12 cellular contexts compared by ENCODE assay signal in the genomic region with DNA sequence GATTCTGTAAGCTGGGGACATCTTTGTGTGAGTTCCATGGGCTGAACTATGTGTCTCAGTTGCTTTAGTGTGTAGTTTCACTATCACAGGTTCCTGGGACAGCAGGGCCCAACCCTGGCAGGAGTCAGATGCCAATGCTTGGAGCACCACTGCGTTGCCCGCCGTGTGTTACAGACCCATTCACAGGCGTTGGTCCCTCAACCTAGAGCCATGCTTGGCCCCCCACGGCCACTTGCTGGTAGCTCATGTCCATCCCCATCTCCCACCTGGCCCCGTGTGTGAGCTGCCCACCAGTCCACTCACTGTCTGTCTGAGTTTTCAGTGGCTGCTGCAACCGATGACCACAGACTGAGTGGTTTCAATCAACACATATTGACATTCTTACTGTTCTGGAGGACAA.
DNase-seq lines count a peak whose midpoint lies in the region; ATAC-seq and TF ChIP-seq lines count a peak whose summit lies in the region.
"Had no signal": no experiment of that assay in that cellular context is flagged by ENCODE, and none has a peak within 500 bp of the region (broad histone marks: within the 10 kb centered on the region; RNA-seq: fewer than 3 reads in every experiment).

No MANE protein-coding gene starts in this region.

- H3K4me2 ChIP-seq in mesenchymal stem cell (ENCODE audit: low read length, poor library complexity, severe bottlenecking), result no peak overlapping the region

- no peak overlapping the region for H3K14ac ChIP-seq in mesenchymal stem cell (ENCODE audit: low read length in 2 of 2)

- peaks cover 0 to 5% of the 10 kb centered on the region in 2 donors for H3K9me3 ChIP-seq in right atrium auricular region
- H3K9me3 ChIP-seq in mesenchymal stem cell (ENCODE audit: control insufficient read depth, low read length), result peaks cover 6% of the 10 kb centered on the region
- H3K9me3 ChIP-seq in sigmoid colon, result peaks cover 0 to 5% (median 0%) of the 10 kb centered on the region in 4 donors

- H3K27me3 ChIP-seq in right atrium auricular region, result no peaks in the 10 kb centered on the region
- no peaks in the 10 kb centered on the region for H3K27me3 ChIP-seq in mesenchymal stem cell (ENCODE audit: control insufficient read depth in 1 of 2, insufficient read depth in 1 of 2, low read length in 2 of 2)
- no peaks in the 10 kb centered on the region for H3K27me3 ChIP-seq in sigmoid colon

- TF ChIP-seq POLR2A in sigmoid colon (IDR thresholded peaks at IDR 0.05), result no peak

- H3K36me3 ChIP-seq in right atrium auricular region, result no peaks in the 10 kb centered on the region
- no peaks in the 10 kb centered on the region for H3K36me3 ChIP-seq in mesenchymal stem cell (ENCODE audit: control insufficient read depth in 1 of 2, insufficient read depth in 2 of 2, low read depth in 1 of 2, low read length in 2 of 2)
- no peaks in the 10 kb centered on the region for H3K36me3 ChIP-seq in sigmoid colon

- H3K79me1 ChIP-seq in mesenchymal stem cell (replicated peaks; ENCODE audit: low read length, poor library complexity, severe bottlenecking), result no peaks in the 10 kb centered on the region

- no peak overlapping the region for H3K4me3 Mint-ChIP-seq in activated CD4-positive, alpha-beta T cell treated with anti-CD3 and anti-CD28 coated beads, Interleukin-2, amount 10 ng/mL, durations not matched to agents 24 days and 14 days
- H3K4me3 Mint-ChIP-seq: CD8-positive, alpha-beta memory T cell; H9 had no signal

- H3K36me3 Mint-ChIP-seq in activated CD4-positive, alpha-beta T cell treated with anti-CD3 and anti-CD28 coated beads, Interleukin-2, amount 10 ng/mL, durations not matched to agents 24 days and 14 days (ENCODE audit: low read depth), result no peaks in the 10 kb centered on the region
- H3K36me3 Mint-ChIP-seq: IgD-negative memory B cell had no signal

- H2BK120ac ChIP-seq in mesenchymal stem cell (ENCODE audit: low read depth, low read length), result no peak overlapping the region

- DNase-seq in cardiac septum (ENCODE audit: low spot score) (peak; percentile 26), right atrium auricular region (ENCODE audit: low spot score) (no peak), mesenchymal stem cell (no peak), sigmoid colon (peak; percentile 29), SW480 (ENCODE audit: low spot score) (no peak)
- no peak for DNase-seq in activated CD4-positive, alpha-beta T cell treated with anti-CD3 and anti-CD28 coated beads, Interleukin-2, amount 10 ng/mL, durations not matched to agents 24 days and 14 days
- DNase-seq: GOT3, H9 had no signal

- no peak overlapping the region for H3K4me3 ChIP-seq in right atrium auricular region
- H3K4me3 ChIP-seq in mesenchymal stem cell (ENCODE audit: insufficient read depth in 1 of 2, low read depth in 1 of 2, low read length in 2 of 2), result no peak overlapping the region
- H3K4me3 ChIP-seq in sigmoid colon, result no peak overlapping the region

- no peak overlapping the region for H3K18ac ChIP-seq in mesenchymal stem cell (ENCODE audit: low read depth in 1 of 2, low read length in 2 of 2)

- TF ChIP-seq CTCF in right atrium auricular region (IDR thresholded peaks at IDR 0.05) (no peak), sigmoid colon (IDR thresholded peaks at IDR 0.05) (no peak)

- no peak overlapping the region for H3K27ac Mint-ChIP-seq in activated CD4-positive, alpha-beta T cell treated with anti-CD3 and anti-CD28 coated beads, Interleukin-2, amount 10 ng/mL, durations not matched to agents 24 days and 14 days
- H3K27ac Mint-ChIP-seq: CD8-positive, alpha-beta memory T cell; H9; IgD-negative memory B cell had no signal

- no peak overlapping the region for H3K27ac ChIP-seq in right atrium auricular region
- H3K27ac ChIP-seq in mesenchymal stem cell (ENCODE audit: low read length, poor library complexity, severe bottlenecking), result no peak overlapping the region
- no peak overlapping the region for H3K27ac ChIP-seq in sigmoid colon
- H3K27ac ChIP-seq: 22Rv1 had no signal

- H3K23ac ChIP-seq in mesenchymal stem cell (ENCODE audit: low read length in 2 of 2), result no peak overlapping the region

- no peaks in the 10 kb centered on the region for H3K4me1 Mint-ChIP-seq in activated CD4-positive, alpha-beta T cell treated with anti-CD3 and anti-CD28 coated beads, Interleukin-2, amount 10 ng/mL, durations not matched to agents 24 days and 14 days
- H3K4me1 Mint-ChIP-seq: CD8-positive, alpha-beta memory T cell; H9; IgD-negative memory B cell had no signal

- H2AK5ac ChIP-seq in mesenchymal stem cell (ENCODE audit: low read length, severe bottlenecking), result no peak overlapping the region

- intact Hi-C loops in cardiac septum (cut with DNase I), result no loop called here
- intact Hi-C loops in sigmoid colon (cut with DNase I), result no loop called here
- intact Hi-C loops in activated CD4-positive, alpha-beta T cell treated with anti-CD3 and anti-CD28 coated beads, Interleukin-2, amount 10 ng/mL, durations not matched to agents 24 days and 14 days (cut with micrococcal nuclease), result no loop called here

- no peak overlapping the region for H2BK15ac ChIP-seq in mesenchymal stem cell (ENCODE audit: low read depth, poor library complexity, severe bottlenecking)

- no peak overlapping the region for H2BK12ac ChIP-seq in mesenchymal stem cell (ENCODE audit: low read length in 2 of 2)

- H3K9ac ChIP-seq in mesenchymal stem cell (ENCODE audit: low read length), result no peak overlapping the region

- H3K4ac ChIP-seq in mesenchymal stem cell (ENCODE audit: low read depth in 1 of 2, low read length in 2 of 2), result no peak overlapping the region

- 72% methylated on average over 7 of the region's 7 CpGs for WGBS in mesenchymal stem cell
- WGBS in sigmoid colon, 2 donors, result 86 to 91% methylated on average over 7 of the region's 7 CpGs

- no peaks in the 10 kb centered on the region for H3K9me3 Mint-ChIP-seq in activated CD4-positive, alpha-beta T cell treated with anti-CD3 and anti-CD28 coated beads, Interleukin-2, amount 10 ng/mL, durations not matched to agents 24 days and 14 days

- no peak overlapping the region for H2AFZ ChIP-seq in mesenchymal stem cell (ENCODE audit: low read depth, low read length)

- no peak for TF ChIP-seq EP300 in sigmoid colon (IDR thresholded peaks at IDR 0.05)

- H2BK5ac ChIP-seq in mesenchymal stem cell (ENCODE audit: low read depth, low read length, poor library complexity, severe bottlenecking), result no peak overlapping the region

- peak overlapping the region; percentile 27 for H4K91ac ChIP-seq in mesenchymal stem cell (ENCODE audit: low read length)

- H4K8ac ChIP-seq in mesenchymal stem cell (ENCODE audit: low read length), result no peak overlapping the region

- no peaks in the 10 kb centered on the region for H3K27me3 Mint-ChIP-seq in activated CD4-positive, alpha-beta T cell treated with anti-CD3 and anti-CD28 coated beads, Interleukin-2, amount 10 ng/mL, durations not matched to agents 24 days and 14 days
- H3K27me3 Mint-ChIP-seq: IgD-negative memory B cell had no signal

- H3K4me1 ChIP-seq in right atrium auricular region (no peaks in the 10 kb centered on the region), mesenchymal stem cell (ENCODE audit: control insufficient read depth, insufficient read depth, low read depth, low read length) (no peaks in the 10 kb centered on the region), sigmoid colon (no peaks in the 10 kb centered on the region)

- no peak for ATAC-seq in GM21529 (IDR thresholded peaks at IDR 0.05; ENCODE audit: unreplicated experiment)

Comparison
In these comparisons a context has a peak if more than half of its experiments do, and no peak if none do; other contexts are left out.
1. DNase-seq: peak in cardiac septum (single experiment) and sigmoid colon (single experiment); none in right atrium auricular region (single experiment), mesenchymal stem cell (single experiment), activated CD4-positive, alpha-beta T cell treated with anti-CD3 and anti-CD28 coated beads, Interleukin-2, amount 10 ng/mL, durations not matched to agents 24 days and 14 days (single experiment) and SW480 (single experiment).